Comparison of ENCODE assay signal across 14 cellular contexts in genomic region chr2:171244466-171244969, GRCh38.
DNase-seq lines count a peak whose midpoint lies in the region; ATAC-seq, FAIRE-seq and TF ChIP-seq lines count a peak whose summit lies in the region.
"Had no signal": no experiment of that assay in that cellular context is flagged by ENCODE, and none has a peak within 500 bp of the region (broad histone marks: within the 10 kb centered on the region; RNA-seq: fewer than 3 reads in every experiment).

No MANE protein-coding gene starts in this region.

- no peak for TF ChIP-seq RAD21 in HepG2 (CRISPR knock-in tag; IDR thresholded peaks at IDR 0.05)

- H3K4me3 ChIP-seq in brain microvascular endothelial cell (ENCODE audit: low read depth, low read length): no peak overlapping the region
- H3K4me3 ChIP-seq in HepG2 (replicated peaks in 1 of 3; ENCODE audit: insufficient read depth in 1 of 3, low read depth in 2 of 3, low read length in 3 of 3): no peak overlapping the region
- H3K4me3 ChIP-seq: vagina had no signal

- no TSS peak for BruUV-seq in HepG2 (replicated peaks; lab: Mats Ljungman, UMichigan)

- H3K36me3 ChIP-seq in brain microvascular endothelial cell (replicated peaks) (no peaks in the 10 kb centered on the region), HepG2 (replicated peaks in 1 of 2; ENCODE audit: control insufficient read depth in 1 of 2, insufficient read depth in 2 of 2, low read length in 2 of 2) (no peaks in the 10 kb centered on the region)
- H3K36me3 ChIP-seq: vagina had no signal

- H3K4me1 ChIP-seq in HepG2 (ENCODE audit: insufficient read depth, low read length): peaks cover 3% of the 10 kb centered on the region; the same call in 1 of the 2 replicates
- H3K4me1 ChIP-seq: vagina had no signal

- in situ Hi-C loops in brain microvascular endothelial cell (cut with HindIII; ENCODE audit: low pct_ligation_motif_present, low sequenced_read_pairs) (no loop called here), HepG2 (cut with HindIII; ENCODE audit: extremely low pct_ligation_motif_present, low pct_unique_long_range_greater_than_20kb) (no loop called here)

- H4K20me1 ChIP-seq in HepG2 (ENCODE audit: insufficient read depth, low read length): no peaks in the 10 kb centered on the region

- POLR2A ChIA-PET in HepG2 (lab: Yijun Ruan, JAX): no interaction called here

- TF ChIP-seq POLR2A in HepG2 (IDR thresholded peaks at IDR 0.05; ENCODE audit: insufficient read depth in 1 of 2, low read depth in 2 of 2, low read length in 2 of 2): no peak

- no peaks in the 10 kb centered on the region for H3K27me3 ChIP-seq in brain microvascular endothelial cell (replicated peaks)
- no peaks in the 10 kb centered on the region for H3K27me3 ChIP-seq in HepG2 (ENCODE audit: control insufficient read depth in 1 of 2, insufficient read depth in 2 of 2, low read length in 2 of 2)
- H3K27me3 ChIP-seq: vagina had no signal

- TF ChIP-seq CTCF in brain microvascular endothelial cell (IDR thresholded peaks at IDR 0.05; ENCODE audit: low read depth, low read length, missing control alignments) (no peak), HepG2 (CRISPR knock-in tag; IDR thresholded peaks at IDR 0.05) (no peak)

- TF ChIP-seq EP300 in HepG2 (IDR thresholded peaks at IDR 0.05; ENCODE audit: low read depth in 2 of 2, low read length in 2 of 2) (0 out of 4 replicates have a peak, but pooled peaks of 1 of the 2 experiments have one; percentile 6), HepG2 (CRISPR knock-in tag; IDR thresholded peaks at IDR 0.05; ENCODE audit: borderline replicate concordance) (no peak)

- no peak overlapping the region for H3K9ac ChIP-seq in HepG2 (ENCODE audit: insufficient read depth, low read depth, low read length)

- intact Hi-C loops in HepG2 (cut with micrococcal nuclease; ENCODE audit: unreplicated experiment): loop anchor here (10.0 kb wide), 1 partner anchor 270 kb away; no protein-coding TSS in a partner anchor

- H3K27ac ChIP-seq in brain microvascular endothelial cell (peak overlapping the region; percentile 30), HepG2 (ENCODE audit: extremely low read length, insufficient read depth, low read length) (no peak overlapping the region)
- H3K27ac ChIP-seq: vagina had no signal

- 0% methylated on average over 1 of the region's 1 CpG for WGBS in HepG2 (ENCODE audit: low lambda C conversion rate)

- no peaks in the 10 kb centered on the region for H3K79me2 ChIP-seq in HepG2 (ENCODE audit: insufficient read depth, low read length)

- peak; percentile 28 for DNase-seq in AG08395 (ENCODE audit: low spot score)
- DNase-seq in GOT3 (lab: John Stamatoyannopoulos, UW): peak; percentile 13
- peak; percentile 68 for DNase-seq in brain microvascular endothelial cell
- no peak for DNase-seq in HepG2 (ENCODE audit: low spot score)
- no peak for DNase-seq in NCI-H510A (lab: John Stamatoyannopoulos, UW)
- DNase-seq in ecto neural progenitor cell (ENCODE audit: low spot score): no peak
- DNase-seq in NCI-H2081 (lab: John Stamatoyannopoulos, UW): no peak
- DNase-seq: activated CD4-positive, alpha-beta T cell treated with anti-CD3 and anti-CD28 coated beads, Interleukin-2, amount 10 ng/mL, durations not matched to agents 7 days and 5 days; CD4-positive, CD25-positive, alpha-beta regulatory T cell; left cardiac atrium; stimulated activated CD4-positive, alpha-beta T cell treated with anti-CD3 and anti-CD28 coated beads, Interleukin-15, amount 100 ng/mL, for 24 hours; stimulated activated CD8-positive, alpha-beta memory T cell treated with anti-CD3 and anti-CD28 coated beads, Interleukin-4, amount 100 ng/mL, for 48 hours had no signal

- H3K4me2 ChIP-seq in HepG2 (ENCODE audit: low read depth, low read length): no peak overlapping the region

- peaks cover 12% of the 10 kb centered on the region for H3K9me3 ChIP-seq in HepG2 (ENCODE audit: low read length)
- H3K9me3 ChIP-seq: vagina had no signal

- no peak overlapping the region for H2AFZ ChIP-seq in HepG2 (ENCODE audit: low read length)

- CTCF ChIA-PET in HepG2 (lab: Yijun Ruan, JAX; ENCODE audit: low intra/inter-chr PET ratio, low total read pairs): interaction anchor here (1.5 kb wide), 1 partner anchor 271 kb away, joined by 4 read pairs; no protein-coding TSS in a partner anchor

- peak; percentile 64 for FAIRE-seq in HepG2 (lab: Jason Lieb, UNC)

- peak; percentile 49 for ATAC-seq in HepG2
- no peak for ATAC-seq in GM21529 (IDR thresholded peaks at IDR 0.05; ENCODE audit: unreplicated experiment)
- ATAC-seq: left cardiac atrium had no signal

TF ChIP-seq in HepG2, 621 proteins besides CTCF, POLR2A, EP300 and RAD21:
- TF ChIP-seq CENPX (CRISPR knock-in tag; IDR thresholded peaks at IDR 0.05) (no peak), MAFK (conservative IDR thresholded peaks at IDR 0.05 in 1 of 2, IDR thresholded peaks at IDR 0.05 in 1 of 2; ENCODE audit: low read length in 2 of 2) (peak; percentile 12 to 61; a peak in 2 of 4 replicates), CEBPB (IDR thresholded peaks at IDR 0.05; ENCODE audit: borderline replicate concordance, low read depth, low read length) (peak; percentile 67), FOSL2 (CRISPR knock-in tag; IDR thresholded peaks at IDR 0.05) (peak; percentile 39; the same call in 1 of the 2 replicates), NFE2L2 (IDR thresholded peaks at IDR 0.05; ENCODE audit: low read length) (peak; percentile 82), ZNF768 (CRISPR knock-in tag; IDR thresholded peaks at IDR 0.05) (no peak), AGO1 (IDR thresholded peaks at IDR 0.05; ENCODE audit: low read depth, low read length, poor library complexity, severe bottlenecking) (no peak), POLR2AphosphoS5 (IDR thresholded peaks at IDR 0.05; ENCODE audit: low read depth, low read length) (no peak), GMEB2 (CRISPR knock-in tag; IDR thresholded peaks at IDR 0.05; ENCODE audit: low read depth) (no peak), MTA3 (CRISPR knock-in tag; IDR thresholded peaks at IDR 0.05) (no peak), DNMT3B (CRISPR knock-in tag; conservative IDR thresholded peaks at IDR 0.05) (no peak), RARG (CRISPR knock-in tag; IDR thresholded peaks at IDR 0.05; ENCODE audit: low read depth) (no peak), HMG20B (CRISPR knock-in tag; conservative IDR thresholded peaks at IDR 0.05) (no peak), ZNF333 (CRISPR knock-in tag; IDR thresholded peaks at IDR 0.05; ENCODE audit: borderline replicate concordance) (no peak), MAFF (IDR thresholded peaks at IDR 0.05; ENCODE audit: low read depth, low read length) (peak; percentile 61; the same call in 1 of the 2 replicates)
- TF ChIP-seq, protein P1, sequence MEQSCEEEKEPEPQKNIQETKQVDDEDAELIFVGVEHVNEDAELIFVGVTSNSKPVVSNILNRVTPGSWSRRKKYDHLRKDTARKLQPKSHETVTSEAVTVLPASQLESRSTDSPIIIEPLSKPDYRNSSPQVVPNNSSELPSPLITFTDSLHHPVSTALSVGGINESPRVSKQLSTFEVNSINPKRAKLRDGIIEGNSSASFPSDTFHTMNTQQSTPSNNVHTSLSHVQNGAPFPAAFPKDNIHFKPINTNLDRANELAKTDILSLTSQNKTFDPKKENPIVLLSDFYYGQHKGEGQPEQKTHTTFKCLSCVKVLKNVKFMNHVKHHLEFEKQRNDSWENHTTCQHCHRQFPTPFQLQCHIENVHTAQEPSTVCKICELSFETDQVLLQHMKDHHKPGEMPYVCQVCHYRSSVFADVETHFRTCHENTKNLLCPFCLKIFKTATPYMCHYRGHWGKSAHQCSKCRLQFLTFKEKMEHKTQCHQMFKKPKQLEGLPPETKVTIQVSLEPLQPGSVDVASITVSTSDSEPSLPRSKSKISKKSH (CRISPR knock-in tag; IDR thresholded peaks at IDR 0.05; ENCODE audit: borderline replicate concordance): no peak

Comparison
In these comparisons a context has a peak if more than half of its experiments do, and no peak if none do; other contexts are left out.
1. DNase-seq: peak in AG08395 (single experiment), GOT3 (single experiment) and brain microvascular endothelial cell (single experiment); none in HepG2 (single experiment), NCI-H510A (single experiment), ecto neural progenitor cell (single experiment) and NCI-H2081 (0 of 2).